ENCODE assay signal across 17 cellular contexts in the genomic region with DNA sequence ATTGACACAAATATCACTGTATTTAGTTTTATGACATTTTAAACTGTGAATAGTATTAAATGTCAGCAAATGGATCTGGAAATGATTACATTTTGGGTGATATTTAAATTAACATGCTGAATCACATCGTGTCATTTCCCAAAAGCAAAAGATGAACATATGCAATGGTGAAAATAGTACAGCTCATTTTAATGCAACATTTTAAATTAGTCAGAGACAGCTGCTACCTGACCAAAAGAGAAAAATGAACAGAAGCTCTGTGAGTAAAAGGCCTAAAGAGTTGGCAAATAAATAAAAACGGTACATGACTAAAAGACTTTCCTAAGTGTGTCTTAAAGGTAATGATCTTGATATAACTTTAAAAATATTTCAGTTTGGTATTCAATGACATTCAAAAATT.
"Had no signal": no experiment of that assay in that cellular context is flagged by ENCODE, and none has a peak within 500 bp of the region (broad histone marks: within the 10 kb centered on the region; RNA-seq: fewer than 3 reads in every experiment).

No MANE protein-coding gene starts in this region.

- ATAC-seq: left lung; mucosa of descending colon; naive thymus-derived CD4-positive, alpha-beta T cell; pancreas; stimulated activated memory B cell treated with anti-CD40 and anti-IgM and Interleukin-4, amounts not matched to agents 10 μg/mL and 1 μg/mL and 100 μg/mL, for 72 hours had no signal

- DNase-seq: activated B cell treated with CpG ODN at 0.5 μM for 24 hours; activated naive CD4-positive, alpha-beta T cell treated with anti-CD3 and anti-CD28 coated beads for 36 hours; adrenal gland; head of caudate nucleus; islet precursor cell; left lung; mammary epithelial cell; mucosa of descending colon; naive thymus-derived CD4-positive, alpha-beta T cell; pancreas; sigmoid colon; stimulated activated CD4-positive, alpha-beta T cell treated with anti-CD3 and anti-CD28 coated beads, Interleukin-2, amount 100 ng/mL, for 24 hours; T-helper 2 cell had no signal

- H3K4me1 ChIP-seq: adrenal gland, left lung, tibial nerve, vagina had no signal

- H3K27ac ChIP-seq: adrenal gland, cardiac muscle cell, left lung, pancreas, sigmoid colon, tibial nerve, vagina had no signal

- H3K4me3 ChIP-seq: adrenal gland, cardiac muscle cell, left lung, mucosa of descending colon, pancreas, sigmoid colon, tibial nerve, vagina had no signal

- H3K27me3 ChIP-seq: adrenal gland, cardiac muscle cell, left lung, pancreas, sigmoid colon, tibial nerve, vagina had no signal

- H3K9me3 ChIP-seq: adrenal gland, left lung, mucosa of descending colon, pancreas, sigmoid colon, tibial nerve, vagina had no signal

- FAIRE-seq: pancreas had no signal

- H3K36me3 ChIP-seq: pancreas had no signal
